ENCODE assay signal across 17 cellular contexts in genomic region chr2:126781806-126782205, GRCh38.
DNase-seq lines count a peak whose midpoint lies in the region; ATAC-seq, FAIRE-seq and TF ChIP-seq lines count a peak whose summit lies in the region.
"Had no signal": no experiment of that assay in that cellular context is flagged by ENCODE, and none has a peak within 500 bp of the region (broad histone marks: within the 10 kb centered on the region; RNA-seq: fewer than 3 reads in every experiment).

No MANE protein-coding gene starts in this region.

- no peak for ATAC-seq in upper lobe of right lung
- ATAC-seq: HCT116, HepG2 had no signal

- WGBS in H1 (ENCODE audit: extremely low coverage in 1 of 2, insufficient coverage in 1 of 2, insufficient read length in 1 of 2, insufficient replicate concordance in 2 of 2, low coverage in 1 of 2, low lambda C conversion rate in 2 of 2, missing lambda C conversion rate in 1 of 2), 2 experiments, result 84% methylated on average over 6 of the region's 6 CpGs; no CpG with 5 or more reads in 1 of the 2 experiments
- no CpG with 5 or more reads among the region's 6 CpGs for WGBS in neuronal stem cell (ENCODE audit: extremely low coverage in 2 of 2, insufficient read length in 2 of 2, insufficient replicate concordance in 1 of 2), 2 donors

- H3K14ac ChIP-seq in H1 (ENCODE audit: insufficient read length), result no peak overlapping the region
- peak overlapping the region; percentile 15 for H3K14ac ChIP-seq in neuronal stem cell (ENCODE audit: low read length)

- H3K79me2 ChIP-seq in H1 (ENCODE audit: control insufficient read depth in 1 of 2, insufficient read depth in 2 of 2, low read length in 2 of 2), result no peaks in the 10 kb centered on the region

- H3K4me3 ChIP-seq in H1 (ENCODE audit: extremely low read depth in 1 of 4, insufficient read depth in 2 of 4, low read depth in 3 of 4, low read length in 4 of 4) (no peak overlapping the region), neuronal stem cell (ENCODE audit: low read length in 2 of 2) (no peak overlapping the region), upper lobe of right lung (no peak overlapping the region)

- H3K79me1 ChIP-seq in H1 (ENCODE audit: low read depth, low read length) (no peaks in the 10 kb centered on the region), neuronal stem cell (ENCODE audit: low read depth, low read length) (no peaks in the 10 kb centered on the region)

- peak overlapping the region; percentile 39; the same call in 1 of the 2 replicates for H2AK5ac ChIP-seq in H1 (ENCODE audit: low read depth, low read length)
- peak overlapping the region; percentile 40 for H2AK5ac ChIP-seq in neuronal stem cell (ENCODE audit: low read depth, low read length)

- no peaks in the 10 kb centered on the region for H3K36me3 ChIP-seq in H1 (ENCODE audit: control insufficient read depth in 2 of 4, insufficient read depth in 4 of 4, low read length in 3 of 4)
- no peaks in the 10 kb centered on the region for H3K36me3 ChIP-seq in neuronal stem cell (replicated peaks in 1 of 2; ENCODE audit: control insufficient read depth in 2 of 2, insufficient read depth in 2 of 2, low read length in 2 of 2)
- no peaks in the 10 kb centered on the region for H3K36me3 ChIP-seq in upper lobe of right lung

- TF ChIP-seq CTCF in H1 (IDR thresholded peaks at IDR 0.05; ENCODE audit: control extremely low read depth in 1 of 3, insufficient read depth in 1 of 3, low read depth in 1 of 3, low read length in 3 of 3) (no peak), upper lobe of right lung (IDR thresholded peaks at IDR 0.05) (no peak)

- in situ Hi-C loops in G401 (cut with HindIII; ENCODE audit: low sequenced_read_pairs), result no loop called here

- H3K4ac ChIP-seq in H1 (replicated peaks; ENCODE audit: insufficient read length, low read depth, low read length), result no peak overlapping the region
- no peak overlapping the region for H3K4ac ChIP-seq in neuronal stem cell (ENCODE audit: low read length)

- peaks cover 0 to 4% (median 0%) of the 10 kb centered on the region in 4 experiments; a peak in 2 of 7 replicates for H3K4me1 ChIP-seq in H1 (replicated peaks in 1 of 4; ENCODE audit: control insufficient read depth in 3 of 4, insufficient read depth in 4 of 4, low read length in 3 of 4)
- peaks cover 1 to 12% of the 10 kb centered on the region in 2 donors for H3K4me1 ChIP-seq in neuronal stem cell (ENCODE audit: control insufficient read depth in 2 of 2, insufficient read depth in 1 of 2, low read depth in 1 of 2, low read length in 2 of 2)
- H3K4me1 ChIP-seq in upper lobe of right lung, result peaks cover 4% of the 10 kb centered on the region

- H3K27ac ChIP-seq in H1 (ENCODE audit: low read depth, low read length), result no peak overlapping the region
- no peak overlapping the region for H3K27ac ChIP-seq in neuronal stem cell (replicated peaks; ENCODE audit: low read length)
- H3K27ac ChIP-seq in upper lobe of right lung, result no peak overlapping the region
- H3K27ac ChIP-seq: C4-2B had no signal

- DNase-seq in NCI-H82 (lab: John Stamatoyannopoulos, UW) (peak; percentile 43), NCI-H82 treated with DMSO at 0.1 percent for 48 hours (lab: John Stamatoyannopoulos, UW; ENCODE audit: unreplicated experiment) (no peak), H1 (ENCODE audit: low read depth in 1 of 2, low spot score in 2 of 2) (no peak), neuronal stem cell (ENCODE audit: low spot score) (no peak), upper lobe of right lung (peak; percentile 32), G401 (ENCODE audit: low spot score) (no peak)
- DNase-seq in activated T-helper 2 cell treated with anti-CD3 and anti-CD28 coated beads, Interferon-gamma antibody, Interleukin-2, Interleukin-4, amounts not matched to agents 10 μg/mL and 5 μg/mL and 100 μg/mL, durations not matched to agents 14 hours and 24 hours and 36 hours (ENCODE audit: low spot score), result no peak
- DNase-seq: CD4-positive, alpha-beta memory T cell; DND-41; GF-D8 had no signal

- H3K18ac ChIP-seq in H1 (ENCODE audit: extremely low read depth, low read length) (no peak overlapping the region), neuronal stem cell (ENCODE audit: low read length) (peak overlapping the region; percentile 25)

- H3K56ac ChIP-seq in H1 (replicated peaks; ENCODE audit: insufficient read length, low read depth, low read length), result no peak overlapping the region

- no peak overlapping the region for H4K91ac ChIP-seq in H1 (replicated peaks; ENCODE audit: insufficient read length, low read length)
- H4K91ac ChIP-seq in neuronal stem cell (ENCODE audit: low read depth, low read length, poor library complexity), result no peak overlapping the region

- H2BK15ac ChIP-seq in H1 (ENCODE audit: low read length), result no peak overlapping the region
- no peak overlapping the region for H2BK15ac ChIP-seq in neuronal stem cell (ENCODE audit: low read length)

- H2BK5ac ChIP-seq in H1 (ENCODE audit: low read depth, low read length), result no peak overlapping the region
- no peak overlapping the region for H2BK5ac ChIP-seq in neuronal stem cell (ENCODE audit: low read length)

- H2BK12ac ChIP-seq in H1 (ENCODE audit: low read depth, low read length) (peak overlapping the region; percentile 60; the same call in 1 of the 2 replicates), neuronal stem cell (ENCODE audit: low read length) (no peak overlapping the region)

- no peak overlapping the region for H2AFZ ChIP-seq in H1 (ENCODE audit: low read length)
- no peak overlapping the region for H2AFZ ChIP-seq in neuronal stem cell (ENCODE audit: low read length)

- TF ChIP-seq POLR2A in H1 (IDR thresholded peaks at IDR 0.05; ENCODE audit: control extremely low read depth in 1 of 2, low read depth in 2 of 2, low read length in 2 of 2), result no peak

- no peaks in the 10 kb centered on the region for H3K9me3 Mint-ChIP-seq in activated T-helper 2 cell treated with anti-CD3 and anti-CD28 coated beads, Interferon-gamma antibody, Interleukin-2, Interleukin-4, amounts not matched to agents 10 μg/mL and 5 μg/mL and 100 μg/mL, durations not matched to agents 14 hours and 24 hours and 36 hours
- H3K9me3 Mint-ChIP-seq: CD4-positive, alpha-beta memory T cell had no signal

- no peak overlapping the region for H3K27ac Mint-ChIP-seq in activated T-helper 2 cell treated with anti-CD3 and anti-CD28 coated beads, Interferon-gamma antibody, Interleukin-2, Interleukin-4, amounts not matched to agents 10 μg/mL and 5 μg/mL and 100 μg/mL, durations not matched to agents 14 hours and 24 hours and 36 hours
- H3K27ac Mint-ChIP-seq: B cell; CD4-positive, alpha-beta memory T cell had no signal

- TF ChIP-seq EP300 in H1 (IDR thresholded peaks at IDR 0.05; ENCODE audit: borderline replicate concordance in 1 of 2, low read depth in 2 of 2, low read length in 2 of 2), result no peak

- H3K27me3 Mint-ChIP-seq in activated T-helper 2 cell treated with anti-CD3 and anti-CD28 coated beads, Interferon-gamma antibody, Interleukin-2, Interleukin-4, amounts not matched to agents 10 μg/mL and 5 μg/mL and 100 μg/mL, durations not matched to agents 14 hours and 24 hours and 36 hours (ENCODE audit: low read depth), result peaks cover 11% of the 10 kb centered on the region

- no peak overlapping the region for H4K5ac ChIP-seq in H1 (ENCODE audit: insufficient read length, low read depth, low read length)

- intact Hi-C loops in upper lobe of right lung (cut with DNase I), result no loop called here
- intact Hi-C loops in activated T-helper 2 cell treated with anti-CD3 and anti-CD28 coated beads, Interferon-gamma antibody, Interleukin-2, Interleukin-4, amounts not matched to agents 10 μg/mL and 5 μg/mL and 100 μg/mL, durations not matched to agents 14 hours and 24 hours and 36 hours (cut with micrococcal nuclease), result no loop called here

- no peak overlapping the region for H3K4me3 Mint-ChIP-seq in activated T-helper 2 cell treated with anti-CD3 and anti-CD28 coated beads, Interferon-gamma antibody, Interleukin-2, Interleukin-4, amounts not matched to agents 10 μg/mL and 5 μg/mL and 100 μg/mL, durations not matched to agents 14 hours and 24 hours and 36 hours (ENCODE audit: low read depth)
- H3K4me3 Mint-ChIP-seq: B cell; CD4-positive, alpha-beta memory T cell had no signal

- FAIRE-seq in H1 (lab: Jason Lieb, UNC), result no peak
- FAIRE-seq: A204.1, H54, HepG2, HTR-8/SVneo had no signal

- TF ChIP-seq RAD21 in H1 (IDR thresholded peaks at IDR 0.05 in 1 of 2, conservative IDR thresholded peaks at IDR 0.05 in 1 of 2; ENCODE audit: low read depth in 2 of 2, low read length in 2 of 2), result no peak

- H4K8ac ChIP-seq in H1 (ENCODE audit: extremely low read depth, insufficient read depth, low read length), result no peak overlapping the region
- H4K8ac ChIP-seq in neuronal stem cell (ENCODE audit: low read depth, low read length), result no peak overlapping the region

- H2BK20ac ChIP-seq in H1 (ENCODE audit: low read length), result no peak overlapping the region

- H2BK120ac ChIP-seq in H1 (replicated peaks; ENCODE audit: low read depth, low read length), result no peak overlapping the region
- H2BK120ac ChIP-seq in neuronal stem cell (ENCODE audit: low read depth, low read length), result no peak overlapping the region

- peaks cover 4% of the 10 kb centered on the region for H3K4me1 Mint-ChIP-seq in activated T-helper 2 cell treated with anti-CD3 and anti-CD28 coated beads, Interferon-gamma antibody, Interleukin-2, Interleukin-4, amounts not matched to agents 10 μg/mL and 5 μg/mL and 100 μg/mL, durations not matched to agents 14 hours and 24 hours and 36 hours (ENCODE audit: low read depth)

- POLR2A ChIA-PET in H1 (lab: Charles Lee; ENCODE audit: partially characterized antibody), result no interaction called here

- H3K23ac ChIP-seq in H1 (ENCODE audit: insufficient read length) (no peak overlapping the region), neuronal stem cell (ENCODE audit: low read depth, low read length, poor library complexity) (no peak overlapping the region)

- H3K27me3 ChIP-seq in H1 (replicated peaks in 1 of 4; ENCODE audit: control insufficient read depth in 3 of 4, extremely low read depth in 1 of 4, insufficient read depth in 3 of 4, low read length in 3 of 4) (no peaks in the 10 kb centered on the region), neuronal stem cell (ENCODE audit: control insufficient read depth in 3 of 3, insufficient read depth in 3 of 3, low read depth in 1 of 3, low read length in 3 of 3) (peaks cover 0 to 22% (median 0%) of the 10 kb centered on the region in 3 experiments), upper lobe of right lung (no peaks in the 10 kb centered on the region)

- H3K9me3 ChIP-seq in H1 (ENCODE audit: insufficient read depth in 2 of 2, low read depth in 1 of 2, low read length in 1 of 2), result no peaks in the 10 kb centered on the region
- no peaks in the 10 kb centered on the region for H3K9me3 ChIP-seq in neuronal stem cell (replicated peaks in 1 of 2; ENCODE audit: control insufficient read depth in 2 of 2, insufficient read depth in 1 of 2, low read depth in 1 of 2, low read length in 2 of 2)
- H3K9me3 ChIP-seq in upper lobe of right lung, result no peaks in the 10 kb centered on the region

- CTCF ChIA-PET in H1 (lab: Charles Lee; ENCODE audit: partially characterized antibody), result interaction anchor here (1.4 to 1.6 kb wide), 2 partner anchors 190 to 253 kb away, joined by 4 to 7 read pairs; no protein-coding TSS in a partner anchor

- H3K4me2 ChIP-seq in H1 (ENCODE audit: insufficient read depth in 1 of 2, low read depth in 2 of 2, low read length in 2 of 2) (no peak overlapping the region), neuronal stem cell (ENCODE audit: insufficient read depth, low read length, poor library complexity, severe bottlenecking) (no peak overlapping the region)

- peaks cover 5% of the 10 kb centered on the region; the same call in 1 of the 2 replicates for H3K23me2 ChIP-seq in H1 (ENCODE audit: low read depth, low read length)

- no peak overlapping the region for H3K9ac ChIP-seq in H1 (replicated peaks in 1 of 4; ENCODE audit: extremely low read depth in 1 of 4, low read depth in 3 of 4, low read length in 3 of 4)
- H3K9ac ChIP-seq in neuronal stem cell (ENCODE audit: low read depth, low read length, poor library complexity), result no peak overlapping the region

- H3K36me3 Mint-ChIP-seq in activated T-helper 2 cell treated with anti-CD3 and anti-CD28 coated beads, Interferon-gamma antibody, Interleukin-2, Interleukin-4, amounts not matched to agents 10 μg/mL and 5 μg/mL and 100 μg/mL, durations not matched to agents 14 hours and 24 hours and 36 hours (ENCODE audit: low read depth), result no peaks in the 10 kb centered on the region

- H4K20me1 ChIP-seq in H1 (replicated peaks in 1 of 2; ENCODE audit: control insufficient read depth in 1 of 2, insufficient read depth in 2 of 2, low read length in 2 of 2), result no peaks in the 10 kb centered on the region

Comparison
In these comparisons a context has a peak if more than half of its experiments do, and no peak if none do; other contexts are left out.
1. DNase-seq: peak in NCI-H82 (single experiment) and upper lobe of right lung (single experiment); none in NCI-H82 treated with DMSO at 0.1 percent for 48 hours (single experiment), H1 (0 of 2), neuronal stem cell (single experiment), activated T-helper 2 cell treated with anti-CD3 and anti-CD28 coated beads, Interferon-gamma antibody, Interleukin-2, Interleukin-4, amounts not matched to agents 10 μg/mL and 5 μg/mL and 100 μg/mL, durations not matched to agents 14 hours and 24 hours and 36 hours (single experiment) and G401 (single experiment).